In the genomic region with DNA sequence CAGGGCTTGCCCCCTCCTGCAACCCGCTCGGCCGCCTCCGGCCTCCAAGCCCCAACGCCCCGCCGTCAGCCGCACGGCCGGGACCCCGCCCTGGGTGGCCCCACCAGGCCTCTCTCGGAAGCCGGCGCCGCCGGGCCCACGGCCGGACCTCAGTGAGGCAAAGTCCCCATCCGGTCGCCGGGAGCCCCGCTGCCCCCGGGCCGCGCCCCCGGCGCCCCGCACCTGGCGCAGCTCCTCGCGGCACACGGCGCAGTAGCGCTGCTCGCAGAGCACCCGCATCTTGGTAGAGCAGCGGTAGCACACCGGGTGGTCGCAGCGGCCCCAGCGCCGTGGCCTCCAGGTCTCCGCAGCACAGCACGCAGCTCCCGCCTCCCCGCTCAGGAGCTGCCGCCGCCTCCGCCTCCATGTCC, we compare ENCODE assay signal across 8 cellular contexts. TPM values are rescaled to one million over a fixed set of nuclear protein-coding genes. Genes with fewer than 3 reads are reported as not detected.
DNase-seq lines count a peak whose midpoint lies in the region; ATAC-seq and TF ChIP-seq lines count a peak whose summit lies in the region.

No MANE protein-coding gene starts in this region.

- H3K27me3 Mint-ChIP-seq in CD8-positive, alpha-beta memory T cell, result no peaks in the 10 kb centered on the region

- H3K9ac ChIP-seq in mucosa of stomach (ENCODE audit: low read length), result peak overlapping the region; percentile 97

- H3K4me3 Mint-ChIP-seq in CD8-positive, alpha-beta memory T cell, result peak overlapping the region; percentile 74 to 93 (median 88)

- no peaks in the 10 kb centered on the region for H3K27me3 ChIP-seq in CD8-positive, alpha-beta memory T cell (ENCODE audit: insufficient read depth, low read length, poor library complexity, severe bottlenecking)
- no peaks in the 10 kb centered on the region for H3K27me3 ChIP-seq in mucosa of stomach (ENCODE audit: control insufficient read depth, insufficient read depth, low read length)

- peak; percentile 27 for ATAC-seq in GM21576 (IDR thresholded peaks at IDR 0.05; ENCODE audit: unreplicated experiment)

- peak in 1 of 5 donors; percentile 26 for DNase-seq in CD8-positive, alpha-beta memory T cell
- DNase-seq in LNCaP clone FGC (ENCODE audit: low read depth), result no peak
- no peak for DNase-seq in choroid plexus epithelial cell (ENCODE audit: low read depth)
- DNase-seq in SIG-M5 (lab: John Stamatoyannopoulos, UW), result no peak
- DNase-seq in activated gamma-delta T cell treated with Interleukin-2 at 50 U/mL for 16 hours, result no peak
- no peak for DNase-seq in NCI-H446 (lab: John Stamatoyannopoulos, UW)

- peak overlapping the region in 2 of 8 donors; percentile 92 to 100 for H3K27ac Mint-ChIP-seq in CD8-positive, alpha-beta memory T cell

- H3K27ac ChIP-seq in CD8-positive, alpha-beta memory T cell (ENCODE audit: low read depth, low read length), result peak overlapping the region; percentile 79

- no peaks in the 10 kb centered on the region for H3K9me3 Mint-ChIP-seq in CD8-positive, alpha-beta memory T cell

- no peaks in the 10 kb centered on the region for H3K9me3 ChIP-seq in CD8-positive, alpha-beta memory T cell (ENCODE audit: low read length)
- no peaks in the 10 kb centered on the region for H3K9me3 ChIP-seq in mucosa of stomach (ENCODE audit: control insufficient read depth, low read length)

- peaks cover 28 to 50% (median 30%) of the 10 kb centered on the region in 3 donors for H3K4me1 Mint-ChIP-seq in CD8-positive, alpha-beta memory T cell

- H3K36me3 ChIP-seq in CD8-positive, alpha-beta memory T cell (ENCODE audit: insufficient read depth, low read length), result no peaks in the 10 kb centered on the region
- no peaks in the 10 kb centered on the region for H3K36me3 ChIP-seq in mucosa of stomach (ENCODE audit: control insufficient read depth, insufficient read depth, low read length)

- peaks cover 37% of the 10 kb centered on the region for H3K4me1 ChIP-seq in CD8-positive, alpha-beta memory T cell (ENCODE audit: insufficient read depth, low read length)
- H3K4me1 ChIP-seq in mucosa of stomach (ENCODE audit: control insufficient read depth, insufficient read depth, low read length), result peaks cover 55% of the 10 kb centered on the region

- POLR2A ChIA-PET in CD8-positive, alpha-beta memory T cell (lab: Charles Lee), result interaction anchor here (0.7 kb wide), 2 partner anchors 18 to 45 kb away, joined by 4 read pairs; a partner anchor contains a TSS

- H3K36me3 Mint-ChIP-seq in CD8-positive, alpha-beta memory T cell, result peaks cover 0 to 14% (median 0%) of the 10 kb centered on the region in 3 donors

- H3K4me3 ChIP-seq in CD8-positive, alpha-beta memory T cell (ENCODE audit: low read length), result peak overlapping the region; percentile 69
- H3K4me3 ChIP-seq in LNCaP clone FGC (ENCODE audit: low read depth, low read length) (peak overlapping the region; percentile 80), choroid plexus epithelial cell (ENCODE audit: low read depth, low read length) (peak overlapping the region; percentile 72), mucosa of stomach (ENCODE audit: low read length) (peak overlapping the region; percentile 89)

- CTCF ChIA-PET in CD8-positive, alpha-beta memory T cell (lab: Charles Lee), result no interaction called here

- TF ChIP-seq CTCF in LNCaP clone FGC (IDR thresholded peaks at IDR 0.05; ENCODE audit: control insufficient read depth, extremely low read depth, insufficient read depth) (no peak), choroid plexus epithelial cell (conservative IDR thresholded peaks at IDR 0.05; ENCODE audit: low read depth, low read length) (no peak)

RNA-seq across cellular contexts. Expression of a gene that starts 0.3 kb away (rescaled TPM):
- 10 to 100 TPM; 91.8 to 96.6 TPM for total RNA-seq in CD8-positive, alpha-beta memory T cell
- polyA plus RNA-seq in CD8-positive, alpha-beta memory T cell, result 11.3 TPM

RNA-seq across cellular contexts. Expression of a gene that starts 10.3 kb away (rescaled TPM):
- total RNA-seq in CD8-positive, alpha-beta memory T cell, result 10 to 100 TPM in 1 of 2 experiments, 1 to 10 TPM in 1; 9.4 to 12.5 TPM
- polyA plus RNA-seq in CD8-positive, alpha-beta memory T cell, result not detected

RNA-seq across cellular contexts. Expression of a gene that starts 17.4 kb away (rescaled TPM):
- 1 to 10 TPM; 3.0 to 4.1 TPM for total RNA-seq in CD8-positive, alpha-beta memory T cell
- 0.51 TPM for polyA plus RNA-seq in CD8-positive, alpha-beta memory T cell

RNA-seq across cellular contexts. Expression of a gene that starts 19.5 kb away (rescaled TPM):
- 1 to 10 TPM; 3.4 to 3.6 TPM for total RNA-seq in CD8-positive, alpha-beta memory T cell
- 2.1 TPM for polyA plus RNA-seq in CD8-positive, alpha-beta memory T cell

RNA-seq across cellular contexts. Expression of a gene that starts 25.3 kb away (rescaled TPM):
- total RNA-seq in CD8-positive, alpha-beta memory T cell, result 10 to 100 TPM; 41.7 to 50.1 TPM
- 38.4 TPM for polyA plus RNA-seq in CD8-positive, alpha-beta memory T cell
